In genomic region chr15:48389701-48390143, GRCh38 we compare ENCODE assay signal across 13 cellular contexts. TPM values are rescaled to one million over a fixed set of nuclear protein-coding genes. Genes with fewer than 3 reads are reported as not detected.
DNase-seq lines count a peak whose midpoint lies in the region; ATAC-seq, FAIRE-seq and TF ChIP-seq lines count a peak whose summit lies in the region.
"Had no signal": no experiment of that assay in that cellular context is flagged by ENCODE, and none has a peak within 500 bp of the region (broad histone marks: within the 10 kb centered on the region; RNA-seq: fewer than 3 reads in every experiment).

No MANE protein-coding gene starts in this region.

- TF ChIP-seq CTCF in H1 (IDR thresholded peaks at IDR 0.05; ENCODE audit: control extremely low read depth in 1 of 3, insufficient read depth in 1 of 3, low read depth in 1 of 3, low read length in 3 of 3): no peak
- TF ChIP-seq CTCF in nephron (IDR thresholded peaks at IDR 0.05; ENCODE audit: unreplicated experiment in 3 of 3): no peak
- no peak for TF ChIP-seq CTCF in natural killer cell (IDR thresholded peaks at IDR 0.05)

- no peak overlapping the region for H2BK15ac ChIP-seq in H1 (ENCODE audit: low read length)

- H3K4me2 ChIP-seq in H1 (ENCODE audit: insufficient read depth in 1 of 2, low read depth in 2 of 2, low read length in 2 of 2): no peak overlapping the region
- H3K4me2 ChIP-seq: BLaER1 treated with 17β-estradiol and CSF1 and Interleukin-3, amounts not matched to agents 10 nM and 100 nM had no signal

- H3K56ac ChIP-seq in H1 (replicated peaks; ENCODE audit: insufficient read length, low read depth, low read length): no peak overlapping the region

- 75% methylated on average over 3 of the region's 3 CpGs; no CpG with 5 or more reads in 1 of the 2 experiments for WGBS in H1 (ENCODE audit: extremely low coverage in 1 of 2, insufficient coverage in 1 of 2, insufficient read length in 1 of 2, insufficient replicate concordance in 2 of 2, low coverage in 1 of 2, low lambda C conversion rate in 2 of 2, missing lambda C conversion rate in 1 of 2), 2 experiments

- H3K79me2 ChIP-seq in H1 (ENCODE audit: control insufficient read depth in 1 of 2, insufficient read depth in 2 of 2, low read length in 2 of 2): no peaks in the 10 kb centered on the region

- no peak overlapping the region for H3K14ac ChIP-seq in H1 (ENCODE audit: insufficient read length)

- no peak for ATAC-seq in natural killer cell
- ATAC-seq in HG03469 (IDR thresholded peaks at IDR 0.05; ENCODE audit: unreplicated experiment): no peak

- no peak overlapping the region for H2BK12ac ChIP-seq in H1 (ENCODE audit: low read depth, low read length)

- no peak overlapping the region for H4K5ac ChIP-seq in H1 (ENCODE audit: insufficient read length, low read depth, low read length)

- no peak for FAIRE-seq in H1 (lab: Jason Lieb, UNC)

- peak overlapping the region; percentile 54; the same call in 1 of the 2 replicates for H2AFZ ChIP-seq in H1 (ENCODE audit: low read length)

- H3K18ac ChIP-seq in H1 (ENCODE audit: extremely low read depth, low read length): no peak overlapping the region

- H2BK20ac ChIP-seq in H1 (ENCODE audit: low read length): no peak overlapping the region

- H3K4me3 Mint-ChIP-seq in nephron (no peak overlapping the region), natural killer cell (no peak overlapping the region)
- H3K4me3 Mint-ChIP-seq: activated CD4-positive, alpha-beta T cell treated with anti-CD3 and anti-CD28 coated beads, Interleukin-2, amount 10 ng/mL, durations not matched to agents 7 days and 5 days; brain; stimulated activated naive CD8-positive, alpha-beta T cell treated with anti-CD3 and anti-CD28 coated beads, Interleukin-15, Interleukin-2, amounts not matched to agents 100 ng/mL and 50 ng/mL, for 24 hours had no signal

- CTCF ChIA-PET in H1 (lab: Charles Lee; ENCODE audit: partially characterized antibody): no interaction called here

- H2AK5ac ChIP-seq in H1 (ENCODE audit: low read depth, low read length): no peak overlapping the region

- H3K9me3 Mint-ChIP-seq in nephron (no peaks in the 10 kb centered on the region), natural killer cell (no peaks in the 10 kb centered on the region)
- H3K9me3 Mint-ChIP-seq: activated CD4-positive, alpha-beta T cell treated with anti-CD3 and anti-CD28 coated beads, Interleukin-2, amount 10 ng/mL, durations not matched to agents 7 days and 5 days; brain; stimulated activated naive CD8-positive, alpha-beta T cell treated with anti-CD3 and anti-CD28 coated beads, Interleukin-15, Interleukin-2, amounts not matched to agents 100 ng/mL and 50 ng/mL, for 24 hours had no signal

- H3K23me2 ChIP-seq in H1 (ENCODE audit: low read depth, low read length): no peaks in the 10 kb centered on the region

- no peak overlapping the region for H2BK5ac ChIP-seq in H1 (ENCODE audit: low read depth, low read length)

- no peaks in the 10 kb centered on the region for H4K20me1 ChIP-seq in H1 (replicated peaks in 1 of 2; ENCODE audit: control insufficient read depth in 1 of 2, insufficient read depth in 2 of 2, low read length in 2 of 2)
- H4K20me1 ChIP-seq: BLaER1 treated with 17β-estradiol and CSF1 and Interleukin-3, amounts not matched to agents 10 nM and 100 nM had no signal

- no peaks in the 10 kb centered on the region for H3K79me1 ChIP-seq in H1 (ENCODE audit: low read depth, low read length)

- H3K9ac ChIP-seq in H1 (replicated peaks in 1 of 4; ENCODE audit: extremely low read depth in 1 of 4, low read depth in 3 of 4, low read length in 3 of 4): no peak overlapping the region
- H3K9ac ChIP-seq: BLaER1 treated with 17β-estradiol and CSF1 and Interleukin-3, amounts not matched to agents 10 nM and 100 nM had no signal

- H3K9me3 ChIP-seq in H1 (ENCODE audit: insufficient read depth in 2 of 2, low read depth in 1 of 2, low read length in 1 of 2): no peaks in the 10 kb centered on the region
- H3K9me3 ChIP-seq: BLaER1 treated with 17β-estradiol and CSF1 and Interleukin-3, amounts not matched to agents 10 nM and 100 nM had no signal

- no peak overlapping the region for H3K27ac ChIP-seq in H1 (ENCODE audit: low read depth, low read length)
- H3K27ac ChIP-seq: BLaER1 treated with 17β-estradiol and CSF1 and Interleukin-3, amounts not matched to agents 10 nM and 100 nM had no signal

- no peak for TF ChIP-seq RAD21 in H1 (IDR thresholded peaks at IDR 0.05 in 1 of 2, conservative IDR thresholded peaks at IDR 0.05 in 1 of 2; ENCODE audit: low read depth in 2 of 2, low read length in 2 of 2)

- no peaks in the 10 kb centered on the region for H3K27me3 Mint-ChIP-seq in nephron (ENCODE audit: low read depth)
- peaks cover 9 to 19% of the 10 kb centered on the region in 2 donors for H3K27me3 Mint-ChIP-seq in natural killer cell (ENCODE audit: low read depth in 2 of 2)
- H3K27me3 Mint-ChIP-seq: brain had no signal

- H3K4me1 Mint-ChIP-seq in nephron (peaks cover 67% of the 10 kb centered on the region), natural killer cell (no peaks in the 10 kb centered on the region)
- H3K4me1 Mint-ChIP-seq: activated CD4-positive, alpha-beta T cell treated with anti-CD3 and anti-CD28 coated beads, Interleukin-2, amount 10 ng/mL, durations not matched to agents 7 days and 5 days had no signal

- H2BK120ac ChIP-seq in H1 (replicated peaks; ENCODE audit: low read depth, low read length): no peak overlapping the region

- H3K4ac ChIP-seq in H1 (replicated peaks; ENCODE audit: insufficient read length, low read depth, low read length): no peak overlapping the region

- H3K27ac Mint-ChIP-seq in nephron (peak overlapping the region; percentile 24 to 96 (median 91)), natural killer cell (no peak overlapping the region)
- H3K27ac Mint-ChIP-seq: activated CD4-positive, alpha-beta T cell treated with anti-CD3 and anti-CD28 coated beads, Interleukin-2, amount 10 ng/mL, durations not matched to agents 7 days and 5 days; stimulated activated naive CD8-positive, alpha-beta T cell treated with anti-CD3 and anti-CD28 coated beads, Interleukin-15, Interleukin-2, amounts not matched to agents 100 ng/mL and 50 ng/mL, for 24 hours had no signal

- H3K4me1 ChIP-seq in H1 (replicated peaks in 1 of 4; ENCODE audit: control insufficient read depth in 3 of 4, insufficient read depth in 4 of 4, low read length in 3 of 4): no peaks in the 10 kb centered on the region

- H3K4me3 ChIP-seq in H1 (ENCODE audit: extremely low read depth in 1 of 4, insufficient read depth in 2 of 4, low read depth in 3 of 4, low read length in 4 of 4): no peak overlapping the region
- H3K4me3 ChIP-seq: BLaER1 treated with 17β-estradiol and CSF1 and Interleukin-3, amounts not matched to agents 10 nM and 100 nM had no signal

- H4K8ac ChIP-seq in H1 (ENCODE audit: extremely low read depth, insufficient read depth, low read length): no peak overlapping the region

- H3K36me3 ChIP-seq in H1 (ENCODE audit: control insufficient read depth in 2 of 4, insufficient read depth in 4 of 4, low read length in 3 of 4): no peaks in the 10 kb centered on the region
- H3K36me3 ChIP-seq: BLaER1 treated with 17β-estradiol and CSF1 and Interleukin-3, amounts not matched to agents 10 nM and 100 nM had no signal

- H4K91ac ChIP-seq in H1 (replicated peaks; ENCODE audit: insufficient read length, low read length): no peak overlapping the region

- TF ChIP-seq EP300 in H1 (IDR thresholded peaks at IDR 0.05; ENCODE audit: borderline replicate concordance in 1 of 2, low read depth in 2 of 2, low read length in 2 of 2): no peak

- POLR2A ChIA-PET in H1 (lab: Charles Lee; ENCODE audit: partially characterized antibody): no interaction called here

- H3K27me3 ChIP-seq in H1 (replicated peaks in 1 of 4; ENCODE audit: control insufficient read depth in 3 of 4, extremely low read depth in 1 of 4, insufficient read depth in 3 of 4, low read length in 3 of 4): no peaks in the 10 kb centered on the region
- H3K27me3 ChIP-seq: BLaER1 treated with 17β-estradiol and CSF1 and Interleukin-3, amounts not matched to agents 10 nM and 100 nM had no signal

- H3K23ac ChIP-seq in H1 (ENCODE audit: insufficient read length): no peak overlapping the region

- no peak for TF ChIP-seq POLR2A in H1 (IDR thresholded peaks at IDR 0.05; ENCODE audit: control extremely low read depth in 1 of 2, low read depth in 2 of 2, low read length in 2 of 2)

- DNase-seq in DMS 273 treated with DMSO at 0.1 percent for 48 hours (lab: John Stamatoyannopoulos, UW) (peak; percentile 12), NCI-H226 (peak; percentile 48), H1 (ENCODE audit: low read depth in 1 of 2, low spot score in 2 of 2) (peak in 1 of 2 experiments; percentile 30), natural killer cell (no peak), T-helper 9 cell (no peak)
- DNase-seq in stimulated activated CD4-positive, alpha-beta T cell treated with anti-CD3 and anti-CD28 coated beads, Interleukin-2, amount 100 ng/mL, for 48 hours: no peak
- DNase-seq: activated CD4-positive, alpha-beta T cell treated with anti-CD3 and anti-CD28 coated beads, Interleukin-2, amount 10 ng/mL, durations not matched to agents 7 days and 5 days; T-helper 1 cell had no signal

- intact Hi-C loops in natural killer cell (cut with micrococcal nuclease): no loop called here

- H3K36me3 Mint-ChIP-seq in nephron (ENCODE audit: low read depth) (no peaks in the 10 kb centered on the region), natural killer cell (no peaks in the 10 kb centered on the region)
- H3K36me3 Mint-ChIP-seq: brain had no signal

TF ChIP-seq in H1, 55 proteins besides CTCF, POLR2A, EP300 and RAD21:
- TF ChIP-seq MAX (IDR thresholded peaks at IDR 0.05) (no peak), POLR2AphosphoS5 (IDR thresholded peaks at IDR 0.05; ENCODE audit: low read depth, low read length) (no peak), MAFK (IDR thresholded peaks at IDR 0.05; ENCODE audit: low read depth, low read length) (peak; percentile 65; the same call in 1 of the 2 replicates)
TF ChIP-seq in H1: peak in this region for 1.

RNA-seq across cellular contexts. Expression of gene DUT, which starts 58.5 kb away (rescaled TPM):
- 246 and 259 TPM in 2 replicates for total RNA-seq in H1 (2021; fragmentation: NEBNext Ultra II Directional; extraction: Animal tissue kit (Norgen Biotek cat#: 25700))
- 71.4 and 71.5 TPM in 2 replicates for polyA plus RNA-seq in H1 (2011; rRNA removed)
- polyA plus RNA-seq in H1 (2011; cell fraction: cytosol; rRNA removed): 89.6 TPM
- 89.8 TPM for polyA plus RNA-seq in H1 (2011; cell fraction: nucleus; rRNA removed)
- 156 to 208 TPM (median 166 TPM) in 4 replicates for polyA plus RNA-seq in H1 (2012, experiment 1 of 2)
- polyA plus RNA-seq in H1 (2012, experiment 2 of 2): 110 TPM
- 256 TPM for polyA plus RNA-seq in H1 (2013, experiment 1 of 2)
- polyA plus RNA-seq in H1 (2013, experiment 2 of 2): 255 TPM
- polyA minus RNA-seq in H1 (2011; rRNA and poly(A)+ RNA removed): 7.7 and 11.8 TPM in 2 replicates
- 51.4 TPM for polyA minus RNA-seq in H1 (2011; cell fraction: cytosol; rRNA and poly(A)+ RNA removed)
- 26.7 TPM for polyA minus RNA-seq in H1 (2011; cell fraction: nucleus; rRNA and poly(A)+ RNA removed)
- 10 to 100 TPM; 34.4 to 48.3 (median 44.8) TPM for total RNA-seq in natural killer cell

Comparison
In these comparisons a context has a peak if more than half of its experiments do, and no peak if none do; other contexts are left out.
1. DNase-seq: peak in DMS 273 treated with DMSO at 0.1 percent for 48 hours (single experiment) and NCI-H226 (single experiment); none in stimulated activated CD4-positive, alpha-beta T cell treated with anti-CD3 and anti-CD28 coated beads, Interleukin-2, amount 100 ng/mL, for 48 hours (0 of 2), natural killer cell (single experiment) and T-helper 9 cell (single experiment).
2. H3K27ac Mint-ChIP-seq: peak in nephron (3 of 3); none in natural killer cell (0 of 2).